In the genomic region with DNA sequence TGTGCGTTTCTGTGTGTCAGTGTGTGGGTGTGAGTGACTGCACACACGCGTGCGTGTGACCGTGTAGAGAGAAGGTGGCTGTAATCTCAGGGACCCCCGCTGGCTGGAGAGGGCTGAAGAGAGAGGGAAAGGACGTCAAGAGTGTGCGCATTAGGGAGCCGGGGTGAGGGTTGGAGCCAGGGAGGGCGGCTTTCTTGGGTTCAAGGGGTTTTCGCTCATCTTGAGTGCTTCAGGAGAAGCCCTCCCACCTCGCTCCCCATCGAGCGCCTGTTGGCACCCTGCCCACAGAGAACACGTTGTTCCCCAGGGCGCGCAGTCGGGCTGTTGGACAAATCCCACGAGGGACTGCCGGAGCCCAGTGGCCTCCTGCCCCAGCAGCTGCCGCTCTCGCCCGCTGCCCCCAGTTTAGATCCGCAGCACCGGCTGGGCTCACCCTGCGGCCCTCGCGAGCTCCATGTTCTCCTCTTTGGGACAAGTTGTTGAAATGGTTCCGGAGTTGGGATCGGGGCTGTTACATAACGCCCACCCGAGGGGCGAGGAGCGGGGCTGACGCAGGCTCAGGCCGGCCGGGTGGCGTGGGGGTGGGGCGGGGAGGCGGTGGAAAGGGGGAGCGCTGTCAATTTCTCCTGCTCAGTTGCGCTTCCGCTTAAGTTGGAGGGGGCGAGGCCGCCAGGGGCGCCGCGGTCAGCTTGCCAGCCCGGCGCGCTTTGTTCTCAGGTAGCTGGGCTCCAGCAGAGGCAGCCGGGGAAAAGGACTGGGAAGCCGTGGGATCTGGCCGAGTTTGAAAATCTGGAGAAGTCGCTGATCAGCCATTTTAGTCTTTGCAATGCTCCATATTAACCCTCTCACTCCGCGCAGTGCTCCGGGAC, we compare ENCODE assay signal across 8 cellular contexts.
A peak's percentile ranks its signal among the peaks of the same experiment; 100 is the strongest.
DNase-seq lines count a peak whose midpoint lies in the region; ATAC-seq, FAIRE-seq and TF ChIP-seq lines count a peak whose summit lies in the region.

No MANE protein-coding gene starts in this region.

- H3K4me3 ChIP-seq in KMS-11 (IDR thresholded peaks at IDR 0.05; ENCODE audit: insufficient read depth, low read depth, low read length), result no peak overlapping the region
- H3K4me3 ChIP-seq in skin epidermis, result peak overlapping the region in 4 of 7 experiments; percentile 0 to 39 (median 4)

- no peak for TF ChIP-seq CTCF in KMS-11 (conservative IDR thresholded peaks at IDR 0.05; ENCODE audit: low read depth, low read length)

- no peaks in the 10 kb centered on the region for H3K79me2 ChIP-seq in KMS-11 (ENCODE audit: insufficient read depth, low read depth)

- peak; percentile 59 for ATAC-seq in SK-N-SH treated with all-trans-retinoic acid at 6 μM for 48 hours
- ATAC-seq in HG02981 (IDR thresholded peaks at IDR 0.05; ENCODE audit: unreplicated experiment), result no peak

- no peaks in the 10 kb centered on the region for H3K27me3 ChIP-seq in KMS-11 (ENCODE audit: insufficient read depth, low read depth)

- DNase-seq in hypothalamus (lab: John Stamatoyannopoulos, UW) (peak; percentile 14 to 93 (median 75)), urothelium cell line (ENCODE audit: low spot score) (no peak)
- no peak for DNase-seq in activated naive CD4-positive, alpha-beta T cell treated with anti-CD3 and anti-CD28 coated beads, Interleukin-2, amount 50 U/mL, for 16 hours
- DNase-seq in stimulated activated CD4-positive, alpha-beta T cell treated with anti-CD3 and anti-CD28 coated beads, Interleukin-4, amount 100 ng/mL, for 24 hours, result no peak

- peak overlapping the region; percentile 91 for H2AFZ ChIP-seq in KMS-11 (ENCODE audit: low read depth)

- no peak for FAIRE-seq in urothelium cell line (lab: Jason Lieb, UNC)

- peak overlapping the region; percentile 43; the same call in 1 of the 2 replicates for H3K9ac ChIP-seq in KMS-11

- peaks cover 6% of the 10 kb centered on the region for H3K4me1 ChIP-seq in KMS-11 (ENCODE audit: low read depth, poor library complexity, severe bottlenecking)

- H3K27ac ChIP-seq in KMS-11, result no peak overlapping the region
- H3K27ac ChIP-seq in skin epidermis, result peak overlapping the region in 1 of 21 experiments; percentile 55

- H3K36me3 ChIP-seq in KMS-11 (ENCODE audit: insufficient read depth), result no peaks in the 10 kb centered on the region

- no peaks in the 10 kb centered on the region for H4K20me1 ChIP-seq in KMS-11 (ENCODE audit: insufficient read depth)

- peak overlapping the region; percentile 46 for H3K4me2 ChIP-seq in KMS-11

TF ChIP-seq in SK-N-SH treated with all-trans-retinoic acid at 6 μM for 48 hours, 23 proteins besides CTCF, POLR2A, EP300 and RAD21:
- TF ChIP-seq, protein P1, sequence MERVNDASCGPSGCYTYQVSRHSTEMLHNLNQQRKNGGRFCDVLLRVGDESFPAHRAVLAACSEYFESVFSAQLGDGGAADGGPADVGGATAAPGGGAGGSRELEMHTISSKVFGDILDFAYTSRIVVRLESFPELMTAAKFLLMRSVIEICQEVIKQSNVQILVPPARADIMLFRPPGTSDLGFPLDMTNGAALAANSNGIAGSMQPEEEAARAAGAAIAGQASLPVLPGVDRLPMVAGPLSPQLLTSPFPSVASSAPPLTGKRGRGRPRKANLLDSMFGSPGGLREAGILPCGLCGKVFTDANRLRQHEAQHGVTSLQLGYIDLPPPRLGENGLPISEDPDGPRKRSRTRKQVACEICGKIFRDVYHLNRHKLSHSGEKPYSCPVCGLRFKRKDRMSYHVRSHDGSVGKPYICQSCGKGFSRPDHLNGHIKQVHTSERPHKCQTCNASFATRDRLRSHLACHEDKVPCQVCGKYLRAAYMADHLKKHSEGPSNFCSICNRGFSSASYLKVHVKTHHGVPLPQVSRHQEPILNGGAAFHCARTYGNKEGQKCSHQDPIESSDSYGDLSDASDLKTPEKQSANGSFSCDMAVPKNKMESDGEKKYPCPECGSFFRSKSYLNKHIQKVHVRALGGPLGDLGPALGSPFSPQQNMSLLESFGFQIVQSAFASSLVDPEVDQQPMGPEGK (CRISPR knock-in tag; IDR thresholded peaks at IDR 0.05; ENCODE audit: borderline replicate concordance), result no peak
- TF ChIP-seq, protein P2, sequence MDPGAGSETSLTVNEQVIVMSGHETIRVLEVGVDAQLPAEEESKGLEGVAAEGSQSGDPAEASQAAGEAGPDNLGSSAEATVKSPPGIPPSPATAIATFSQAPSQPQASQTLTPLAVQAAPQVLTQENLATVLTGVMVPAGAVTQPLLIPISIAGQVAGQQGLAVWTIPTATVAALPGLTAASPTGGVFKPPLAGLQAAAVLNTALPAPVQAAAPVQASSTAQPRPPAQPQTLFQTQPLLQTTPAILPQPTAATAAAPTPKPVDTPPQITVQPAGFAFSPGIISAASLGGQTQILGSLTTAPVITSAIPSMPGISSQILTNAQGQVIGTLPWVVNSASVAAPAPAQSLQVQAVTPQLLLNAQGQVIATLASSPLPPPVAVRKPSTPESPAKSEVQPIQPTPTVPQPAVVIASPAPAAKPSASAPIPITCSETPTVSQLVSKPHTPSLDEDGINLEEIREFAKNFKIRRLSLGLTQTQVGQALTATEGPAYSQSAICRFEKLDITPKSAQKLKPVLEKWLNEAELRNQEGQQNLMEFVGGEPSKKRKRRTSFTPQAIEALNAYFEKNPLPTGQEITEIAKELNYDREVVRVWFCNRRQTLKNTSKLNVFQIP (CRISPR knock-in tag; IDR thresholded peaks at IDR 0.05; ENCODE audit: borderline replicate concordance, low read depth), result no peak
- no peak for TF ChIP-seq OSR1 (CRISPR knock-in tag; IDR thresholded peaks at IDR 0.05)

Comparison
In these comparisons a context has a peak if more than half of its experiments do, and no peak if none do; other contexts are left out.
1. DNase-seq: peak in hypothalamus (51 of 51); none in activated naive CD4-positive, alpha-beta T cell treated with anti-CD3 and anti-CD28 coated beads, Interleukin-2, amount 50 U/mL, for 16 hours (single experiment), urothelium cell line (single experiment) and stimulated activated CD4-positive, alpha-beta T cell treated with anti-CD3 and anti-CD28 coated beads, Interleukin-4, amount 100 ng/mL, for 24 hours (single experiment).